Comparison of ENCODE assay signal across 22 cellular contexts in the genomic region with DNA sequence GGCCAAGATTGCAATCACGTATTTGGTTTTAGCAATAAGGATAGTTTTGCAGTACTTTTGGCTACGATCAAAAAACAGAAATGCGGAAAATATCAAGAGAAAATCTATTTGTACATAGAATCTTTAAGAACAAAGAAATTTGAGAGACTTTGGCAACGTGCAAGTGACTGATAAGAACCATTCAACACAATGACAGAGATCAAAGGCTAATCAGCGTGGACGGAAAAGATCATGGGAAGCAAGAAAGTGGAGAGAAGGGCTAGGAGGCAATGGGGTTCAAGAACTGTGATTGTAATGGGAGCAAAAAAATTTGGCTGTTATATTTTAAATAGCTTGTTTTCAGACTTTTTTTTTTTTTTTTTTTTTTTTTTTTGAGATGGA. TPM values are rescaled to one million over a fixed set of nuclear protein-coding genes. Genes with fewer than 3 reads are reported as not detected.
A peak's percentile ranks its signal among the peaks of the same experiment; 100 is the strongest.
DNase-seq lines count a peak whose midpoint lies in the region; TF ChIP-seq lines count a peak whose summit lies in the region.
"Had no signal": no experiment of that assay in that cellular context is flagged by ENCODE, and none has a peak within 500 bp of the region (broad histone marks: within the 10 kb centered on the region; RNA-seq: fewer than 3 reads in every experiment).

No MANE protein-coding gene starts in this region.

- TF ChIP-seq CTCF in neural crest cell (conservative IDR thresholded peaks at IDR 0.05), result no peak
- TF ChIP-seq CTCF in osteocyte (IDR thresholded peaks at IDR 0.05), result no peak

- peak overlapping the region; percentile 73 for H3K27ac Mint-ChIP-seq in activated CD4-positive, alpha-beta T cell treated with anti-CD3 and anti-CD28 coated beads, Interleukin-2, amount 10 ng/mL, durations not matched to agents 7 days and 5 days
- H3K27ac Mint-ChIP-seq in activated T-helper 2 cell treated with anti-CD3 and anti-CD28 coated beads, Interferon-gamma antibody, Interleukin-2, Interleukin-4, amounts not matched to agents 10 μg/mL and 5 μg/mL and 100 μg/mL, durations not matched to agents 14 hours and 24 hours and 36 hours, result peak overlapping the region; percentile 84
- H3K27ac Mint-ChIP-seq in neural crest cell (ENCODE audit: unreplicated experiment) (peak overlapping the region; percentile 0), osteocyte (ENCODE audit: unreplicated experiment) (no peak overlapping the region)
- H3K27ac Mint-ChIP-seq: H9 had no signal

- H3K4me1 Mint-ChIP-seq in activated CD4-positive, alpha-beta T cell treated with anti-CD3 and anti-CD28 coated beads, Interleukin-2, amount 10 ng/mL, durations not matched to agents 7 days and 5 days, result peaks cover 64% of the 10 kb centered on the region
- H3K4me1 Mint-ChIP-seq in activated T-helper 2 cell treated with anti-CD3 and anti-CD28 coated beads, Interferon-gamma antibody, Interleukin-2, Interleukin-4, amounts not matched to agents 10 μg/mL and 5 μg/mL and 100 μg/mL, durations not matched to agents 14 hours and 24 hours and 36 hours (ENCODE audit: low read depth), result peaks cover 58% of the 10 kb centered on the region
- H3K4me1 Mint-ChIP-seq in neural crest cell (peaks cover 32% of the 10 kb centered on the region), osteocyte (ENCODE audit: unreplicated experiment) (peaks cover 18% of the 10 kb centered on the region)

- peaks cover 28% of the 10 kb centered on the region for H3K9me3 Mint-ChIP-seq in activated CD4-positive, alpha-beta T cell treated with anti-CD3 and anti-CD28 coated beads, Interleukin-2, amount 10 ng/mL, durations not matched to agents 7 days and 5 days
- peaks cover 9% of the 10 kb centered on the region for H3K9me3 Mint-ChIP-seq in activated T-helper 2 cell treated with anti-CD3 and anti-CD28 coated beads, Interferon-gamma antibody, Interleukin-2, Interleukin-4, amounts not matched to agents 10 μg/mL and 5 μg/mL and 100 μg/mL, durations not matched to agents 14 hours and 24 hours and 36 hours
- H3K9me3 Mint-ChIP-seq in neural crest cell (peaks cover 2% of the 10 kb centered on the region), osteocyte (ENCODE audit: unreplicated experiment) (no peaks in the 10 kb centered on the region)
- H3K9me3 Mint-ChIP-seq: H9 had no signal

- H3K27me3 Mint-ChIP-seq in activated CD4-positive, alpha-beta T cell treated with anti-CD3 and anti-CD28 coated beads, Interleukin-2, amount 10 ng/mL, durations not matched to agents 7 days and 5 days, result no peaks in the 10 kb centered on the region
- no peaks in the 10 kb centered on the region for H3K27me3 Mint-ChIP-seq in activated T-helper 2 cell treated with anti-CD3 and anti-CD28 coated beads, Interferon-gamma antibody, Interleukin-2, Interleukin-4, amounts not matched to agents 10 μg/mL and 5 μg/mL and 100 μg/mL, durations not matched to agents 14 hours and 24 hours and 36 hours (ENCODE audit: low read depth)
- H3K27me3 Mint-ChIP-seq in neural crest cell (ENCODE audit: low read depth) (no peaks in the 10 kb centered on the region), osteocyte (ENCODE audit: unreplicated experiment) (no peaks in the 10 kb centered on the region)

- DNase-seq in activated CD4-positive, alpha-beta T cell treated with anti-CD3 and anti-CD28 coated beads, Interleukin-2, amount 10 ng/mL, durations not matched to agents 7 days and 5 days, result no peak
- DNase-seq in activated CD4-positive, alpha-beta T cell treated with anti-CD3 and anti-CD28 coated beads, Interleukin-2, amount 50 U/mL, for 1 hour, result no peak
- peak; percentile 86 for DNase-seq in OCI-M1 (lab: John Stamatoyannopoulos, UW)
- DNase-seq in activated T-helper 2 cell treated with anti-CD3 and anti-CD28 coated beads, Interferon-gamma antibody, Interleukin-2, Interleukin-4, amounts not matched to agents 10 μg/mL and 5 μg/mL and 100 μg/mL, durations not matched to agents 14 hours and 24 hours and 36 hours (ENCODE audit: low spot score), result no peak
- DNase-seq in neural crest cell (ENCODE audit: low read depth, low spot score), result no peak
- no peak for DNase-seq in osteocyte (ENCODE audit: extremely low spot score, unreplicated experiment)
- DNase-seq in islet precursor cell, result no peak
- no peak for DNase-seq in HEK293T (ENCODE audit: extremely low spot score)
- DNase-seq: adrenal gland; BE2C; brain microvascular endothelial cell; DMS79; effector CD8-positive, alpha-beta T cell; H9; NCI-H146; NCI-H2171; NCI-H526; occipital lobe; retina; stimulated activated CD4-positive, alpha-beta T cell treated with anti-CD3 and anti-CD28 coated beads, Interleukin-2, amount 100 ng/mL, for 48 hours; upper lobe of left lung had no signal

- H3K4me3 Mint-ChIP-seq in activated CD4-positive, alpha-beta T cell treated with anti-CD3 and anti-CD28 coated beads, Interleukin-2, amount 10 ng/mL, durations not matched to agents 7 days and 5 days, result no peak overlapping the region
- no peak overlapping the region for H3K4me3 Mint-ChIP-seq in activated T-helper 2 cell treated with anti-CD3 and anti-CD28 coated beads, Interferon-gamma antibody, Interleukin-2, Interleukin-4, amounts not matched to agents 10 μg/mL and 5 μg/mL and 100 μg/mL, durations not matched to agents 14 hours and 24 hours and 36 hours (ENCODE audit: low read depth)
- H3K4me3 Mint-ChIP-seq in neural crest cell (no peak overlapping the region), osteocyte (ENCODE audit: unreplicated experiment) (no peak overlapping the region)
- H3K4me3 Mint-ChIP-seq: H9 had no signal

- CTCF ChIA-PET in activated CD4-positive, alpha-beta T cell treated with anti-CD3 and anti-CD28 coated beads, Interleukin-2, amount 10 ng/mL, durations not matched to agents 7 days and 5 days (lab: Charles Lee), result interaction anchor here (0.6 to 1.6 kb wide), 4 partner anchors 9 to 354 kb away, joined by 3 to 6 read pairs (median 4); no protein-coding TSS in a partner anchor
- CTCF ChIA-PET in HEK293T (lab: Yijun Ruan, JAX), result interaction anchor here (0.7 kb wide), 1 partner anchor 58 kb away, joined by 10 read pairs; no protein-coding TSS in a partner anchor

- intact Hi-C loops in activated T-helper 2 cell treated with anti-CD3 and anti-CD28 coated beads, Interferon-gamma antibody, Interleukin-2, Interleukin-4, amounts not matched to agents 10 μg/mL and 5 μg/mL and 100 μg/mL, durations not matched to agents 14 hours and 24 hours and 36 hours (cut with micrococcal nuclease), result loop anchor here (1.0 kb wide), 1 partner anchor 9 kb away; no protein-coding TSS in a partner anchor

- peaks cover 49% of the 10 kb centered on the region for H3K36me3 Mint-ChIP-seq in activated CD4-positive, alpha-beta T cell treated with anti-CD3 and anti-CD28 coated beads, Interleukin-2, amount 10 ng/mL, durations not matched to agents 7 days and 5 days (ENCODE audit: low read depth)
- peaks cover 20% of the 10 kb centered on the region for H3K36me3 Mint-ChIP-seq in activated T-helper 2 cell treated with anti-CD3 and anti-CD28 coated beads, Interferon-gamma antibody, Interleukin-2, Interleukin-4, amounts not matched to agents 10 μg/mL and 5 μg/mL and 100 μg/mL, durations not matched to agents 14 hours and 24 hours and 36 hours (ENCODE audit: low read depth)
- H3K36me3 Mint-ChIP-seq in neural crest cell (ENCODE audit: low read depth) (no peaks in the 10 kb centered on the region), osteocyte (ENCODE audit: unreplicated experiment) (no peaks in the 10 kb centered on the region)

- POLR2A ChIA-PET in activated CD4-positive, alpha-beta T cell treated with anti-CD3 and anti-CD28 coated beads, Interleukin-2, amount 10 ng/mL, durations not matched to agents 7 days and 5 days (lab: Charles Lee), result no interaction called here
- POLR2A ChIA-PET in HEK293T (lab: Yijun Ruan, JAX), result no interaction called here

TF ChIP-seq in HEK293T, 16 proteins besides CTCF, POLR2A, EP300 and RAD21:
- TF ChIP-seq ARNT (IDR thresholded peaks at IDR 0.05) (no peak), FOXA1 (IDR thresholded peaks at IDR 0.05) (no peak), HDGF (IDR thresholded peaks at IDR 0.05; ENCODE audit: borderline replicate concordance) (no peak), SUZ12 (IDR thresholded peaks at IDR 0.05) (no peak), SP1 (IDR thresholded peaks at IDR 0.05) (no peak), L3MBTL2 (conservative IDR thresholded peaks at IDR 0.05) (no peak), FOXM1 (IDR thresholded peaks at IDR 0.05; ENCODE audit: borderline replicate concordance) (no peak), ELF4 (IDR thresholded peaks at IDR 0.05) (no peak), TARDBP (IDR thresholded peaks at IDR 0.05) (no peak), CTBP1 (IDR thresholded peaks at IDR 0.05; ENCODE audit: borderline replicate concordance) (no peak), ZNF384 (IDR thresholded peaks at IDR 0.05) (no peak)
- TF ChIP-seq, protein P1, sequence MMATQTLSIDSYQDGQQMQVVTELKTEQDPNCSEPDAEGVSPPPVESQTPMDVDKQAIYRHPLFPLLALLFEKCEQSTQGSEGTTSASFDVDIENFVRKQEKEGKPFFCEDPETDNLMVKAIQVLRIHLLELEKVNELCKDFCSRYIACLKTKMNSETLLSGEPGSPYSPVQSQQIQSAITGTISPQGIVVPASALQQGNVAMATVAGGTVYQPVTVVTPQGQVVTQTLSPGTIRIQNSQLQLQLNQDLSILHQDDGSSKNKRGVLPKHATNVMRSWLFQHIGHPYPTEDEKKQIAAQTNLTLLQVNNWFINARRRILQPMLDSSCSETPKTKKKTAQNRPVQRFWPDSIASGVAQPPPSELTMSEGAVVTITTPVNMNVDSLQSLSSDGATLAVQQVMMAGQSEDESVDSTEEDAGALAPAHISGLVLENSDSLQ (IDR thresholded peaks at IDR 0.05), result no peak

RNA-seq across cellular contexts. Expression of gene LRRN3, which starts 16.2 kb away (rescaled TPM):
- 100 to 1,000 TPM; 211 to 262 TPM for total RNA-seq in activated CD4-positive, alpha-beta T cell treated with anti-CD3 and anti-CD28 coated beads, Interleukin-2, amount 10 ng/mL, durations not matched to agents 7 days and 5 days
- 28.0 and 29.4 TPM in 2 replicates for total RNA-seq in activated T-helper 2 cell treated with anti-CD3 and anti-CD28 coated beads, Interferon-gamma antibody, Interleukin-2, Interleukin-4, amounts not matched to agents 10 μg/mL and 5 μg/mL and 100 μg/mL, durations not matched to agents 14 hours and 24 hours and 36 hours
- 6.1 and 7.1 TPM in 2 replicates for total RNA-seq in neural crest cell
- total RNA-seq in osteocyte, result 0.55 and 0.56 TPM in 2 replicates
- total RNA-seq: A673 had no signal
